In the genomic region with DNA sequence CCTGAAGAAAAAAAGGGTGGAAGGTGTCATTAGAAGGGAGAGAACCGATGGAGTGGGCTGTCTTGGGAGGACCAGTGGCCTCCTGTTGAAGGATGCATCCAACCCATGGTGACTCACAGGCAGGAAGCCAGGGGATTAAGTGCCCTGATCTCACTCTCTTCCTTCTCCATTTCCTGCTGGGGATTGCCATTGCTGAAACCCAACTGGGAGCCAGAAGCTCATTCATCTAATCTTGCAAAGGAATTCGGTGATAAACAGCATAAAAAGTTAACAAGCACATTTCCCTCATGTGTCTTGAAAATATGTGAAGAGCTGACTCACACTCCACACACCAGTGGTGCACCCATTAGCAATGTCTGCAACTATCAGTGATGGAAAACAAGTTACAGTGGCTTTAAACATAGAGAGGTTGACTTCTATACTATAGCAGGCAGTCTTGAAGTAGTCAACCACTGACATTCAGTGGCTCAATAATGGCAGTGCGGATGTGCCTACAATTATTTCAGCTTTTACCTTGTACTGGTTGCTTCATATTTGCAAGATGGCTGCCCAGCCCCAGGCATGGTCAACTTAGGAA, we compare ENCODE assay signal across 8 cellular contexts. TPM values are rescaled to one million over a fixed set of nuclear protein-coding genes. Genes with fewer than 3 reads are reported as not detected.
DNase-seq lines count a peak whose midpoint lies in the region; ATAC-seq and TF ChIP-seq lines count a peak whose summit lies in the region.

No MANE protein-coding gene starts in this region.

- ATAC-seq in omental fat pad (ENCODE audit: low FRiP score) (peak; percentile 63), HG03469 (IDR thresholded peaks at IDR 0.05; ENCODE audit: unreplicated experiment) (no peak), HG02759 (IDR thresholded peaks at IDR 0.05; ENCODE audit: unreplicated experiment) (no peak)

- no peak overlapping the region for H3K4me3 ChIP-seq in fibroblast of mammary gland (ENCODE audit: control insufficient read depth, low read depth, low read length)

- TF ChIP-seq CTCF in fibroblast of mammary gland (conservative IDR thresholded peaks at IDR 0.05; ENCODE audit: control insufficient read depth, insufficient read depth, low read depth, low read length) = peak; percentile 2
- no peak for TF ChIP-seq CTCF in omental fat pad (IDR thresholded peaks at IDR 0.05)

- DNase-seq in ELR (ENCODE audit: low read depth) (peak; percentile 92), RKO (ENCODE audit: low spot score) (peak; percentile 78), fibroblast of mammary gland (ENCODE audit: low read depth) (peak; percentile 93), omental fat pad (ENCODE audit: low spot score) (no peak)
- no peak for DNase-seq in activated T-cell treated with anti-CD3 and anti-CD28 coated beads, Interleukin-2, amount 50 U/mL, for 48 hours
- DNase-seq in central memory CD4-positive, alpha-beta T cell = no peak

RNA-seq across cellular contexts. Expression of a gene that starts 12.8 kb away (rescaled TPM):
- total RNA-seq in omental fat pad = 100 to 1,000 TPM in 2 of 4 donors, 10 to 100 TPM in 2; 52.0 to 321 (median 90.8) TPM

RNA-seq across cellular contexts. Expression of a gene that starts 26.2 kb away (rescaled TPM):
- total RNA-seq in omental fat pad = 1 to 10 TPM in 1 of 4 donors, under 1 TPM in 1, not detected in 2; 0.65 to 2.0 TPM

RNA-seq across cellular contexts. Expression of a gene that starts 58.7 kb away (rescaled TPM):
- 1 to 10 TPM; 2.6 to 9.9 (median 2.9) TPM for total RNA-seq in omental fat pad

RNA-seq across cellular contexts. Expression of a gene that starts 58.8 kb away (rescaled TPM):
- total RNA-seq in omental fat pad = 10 to 100 TPM; 38.7 to 56.4 (median 51.0) TPM

Comparison
In these comparisons a context has a peak if more than half of its experiments do, and no peak if none do; other contexts are left out.
1. DNase-seq: peak in ELR (single experiment), RKO (single experiment) and fibroblast of mammary gland (single experiment); none in omental fat pad (single experiment), activated T-cell treated with anti-CD3 and anti-CD28 coated beads, Interleukin-2, amount 50 U/mL, for 48 hours (0 of 2) and central memory CD4-positive, alpha-beta T cell (single experiment).